14 cellular contexts compared by ENCODE assay signal in the genomic region with DNA sequence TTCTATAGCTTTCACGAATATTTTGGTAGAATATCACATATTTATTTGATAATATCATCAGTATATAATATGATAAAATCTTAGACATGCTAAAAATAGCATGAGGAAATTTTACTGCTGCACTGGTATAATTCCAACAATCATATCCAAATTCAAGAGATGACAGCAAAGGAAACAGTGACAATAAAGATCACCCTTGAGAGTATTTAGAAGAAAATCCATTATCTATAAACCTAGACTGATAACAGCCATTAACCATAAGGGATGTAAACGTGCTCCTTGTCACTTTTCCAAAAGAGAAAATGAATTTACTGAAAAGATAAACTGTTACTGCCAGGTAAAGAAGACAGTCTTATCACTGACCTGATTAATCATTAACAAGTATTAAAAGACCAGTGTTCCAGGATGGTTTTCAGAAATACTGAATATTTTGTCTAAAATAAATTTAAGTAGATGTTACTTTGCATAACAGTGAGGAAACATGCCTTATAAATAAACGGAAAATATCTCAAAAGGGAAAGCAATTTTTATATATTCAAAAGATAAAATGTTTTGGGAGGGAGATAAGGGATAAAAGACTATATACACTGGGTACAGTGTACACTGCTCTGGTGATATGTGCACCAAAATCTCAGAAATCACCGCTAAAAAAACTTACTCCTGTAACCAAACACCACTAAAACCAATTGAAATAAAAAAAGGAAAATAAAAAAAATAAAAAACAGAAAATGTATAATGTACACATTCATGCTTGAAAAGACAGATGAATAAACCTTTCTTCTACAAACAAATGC.
DNase-seq lines count a peak whose midpoint lies in the region; ATAC-seq and TF ChIP-seq lines count a peak whose summit lies in the region.
"Had no signal": no experiment of that assay in that cellular context is flagged by ENCODE, and none has a peak within 500 bp of the region (broad histone marks: within the 10 kb centered on the region; RNA-seq: fewer than 3 reads in every experiment).

No MANE protein-coding gene starts in this region.

- WGBS in SK-N-SH (ENCODE audit: low lambda C conversion rate): 29% methylated on average over 4 of the region's 4 CpGs

- no peaks in the 10 kb centered on the region for H4K20me1 ChIP-seq in SK-N-SH (ENCODE audit: insufficient read depth)
- H4K20me1 ChIP-seq in neural cell (ENCODE audit: insufficient read depth): no peaks in the 10 kb centered on the region
- H4K20me1 ChIP-seq: BLaER1 treated with 17β-estradiol and CSF1 and Interleukin-3, amounts not matched to agents 10 nM and 100 nM had no signal

- no peak for ATAC-seq in SK-N-SH treated with all-trans-retinoic acid at 6 μM for 48 hours

- H3K4me2 ChIP-seq in SK-N-SH (no peak overlapping the region), neural cell (ENCODE audit: low read length) (no peak overlapping the region)
- H3K4me2 ChIP-seq: BLaER1 treated with 17β-estradiol and CSF1 and Interleukin-3, amounts not matched to agents 10 nM and 100 nM had no signal

- H3K79me2 ChIP-seq in SK-N-SH (ENCODE audit: insufficient read depth) (no peaks in the 10 kb centered on the region), neural cell (replicated peaks; ENCODE audit: insufficient read depth, low read length) (no peaks in the 10 kb centered on the region)

- TF ChIP-seq CTCF in SK-N-SH (IDR thresholded peaks at IDR 0.05) (no peak), neural cell (IDR thresholded peaks at IDR 0.05; ENCODE audit: poor library complexity, severe bottlenecking) (no peak)

- H3K9me3 ChIP-seq in SK-N-SH (no peaks in the 10 kb centered on the region), endocrine pancreas (ENCODE audit: control insufficient read depth, low read length) (no peaks in the 10 kb centered on the region), neural cell (ENCODE audit: low read length) (no peaks in the 10 kb centered on the region)
- H3K9me3 ChIP-seq: BLaER1 treated with 17β-estradiol and CSF1 and Interleukin-3, amounts not matched to agents 10 nM and 100 nM had no signal

- H3K36me3 ChIP-seq in SK-N-SH (replicated peaks in 1 of 2; ENCODE audit: control insufficient read depth in 1 of 2, insufficient read depth in 2 of 2, low read length in 1 of 2) (no peaks in the 10 kb centered on the region), endocrine pancreas (ENCODE audit: control insufficient read depth, insufficient read depth, low read length) (no peaks in the 10 kb centered on the region), neural cell (ENCODE audit: insufficient read depth, low read length) (no peaks in the 10 kb centered on the region)
- H3K36me3 ChIP-seq: BLaER1 treated with 17β-estradiol and CSF1 and Interleukin-3, amounts not matched to agents 10 nM and 100 nM had no signal

- H3K27me3 ChIP-seq in SK-N-SH (ENCODE audit: insufficient read depth): no peaks in the 10 kb centered on the region
- no peaks in the 10 kb centered on the region for H3K27me3 ChIP-seq in endocrine pancreas (ENCODE audit: control insufficient read depth, insufficient read depth, low read length)
- H3K27me3 ChIP-seq in neural cell (ENCODE audit: insufficient read depth, low read depth, low read length): no peaks in the 10 kb centered on the region
- H3K27me3 ChIP-seq: BLaER1 treated with 17β-estradiol and CSF1 and Interleukin-3, amounts not matched to agents 10 nM and 100 nM had no signal

- H2AFZ ChIP-seq in SK-N-SH (ENCODE audit: low read depth) (no peak overlapping the region), neural cell (ENCODE audit: low read depth, low read length) (no peak overlapping the region)

- H3K4me1 ChIP-seq in SK-N-SH (ENCODE audit: control insufficient read depth in 1 of 2, insufficient read depth in 2 of 2, low read depth in 1 of 2, low read length in 1 of 2) (no peaks in the 10 kb centered on the region; a peak in 1 of 4 replicates), endocrine pancreas (ENCODE audit: control insufficient read depth, insufficient read depth, low read length) (no peaks in the 10 kb centered on the region)
- H3K4me1 ChIP-seq: BLaER1 treated with 17β-estradiol and CSF1 and Interleukin-3, amounts not matched to agents 10 nM and 100 nM had no signal

- H3K27ac ChIP-seq in SK-N-SH (ENCODE audit: low read depth in 2 of 2, low read length in 1 of 2) (no peak overlapping the region), neural cell (ENCODE audit: low read length) (peak overlapping the region; percentile 26)
- H3K27ac ChIP-seq: BLaER1 treated with 17β-estradiol and CSF1 and Interleukin-3, amounts not matched to agents 10 nM and 100 nM had no signal

- H3K4me3 ChIP-seq in SK-N-SH (ENCODE audit: low read depth in 2 of 2, low read length in 1 of 2) (no peak overlapping the region), endocrine pancreas (ENCODE audit: control insufficient read depth, insufficient read depth, low read length) (peak overlapping the region; percentile 36), neural cell (ENCODE audit: low read length) (no peak overlapping the region)
- H3K4me3 ChIP-seq: BLaER1 treated with 17β-estradiol and CSF1 and Interleukin-3, amounts not matched to agents 10 nM and 100 nM had no signal

- H3K9ac ChIP-seq in SK-N-SH (no peak overlapping the region), endocrine pancreas (ENCODE audit: control insufficient read depth, insufficient read depth, low read length) (no peak overlapping the region), neural cell (ENCODE audit: low read length) (no peak overlapping the region)
- H3K9ac ChIP-seq: BLaER1 treated with 17β-estradiol and CSF1 and Interleukin-3, amounts not matched to agents 10 nM and 100 nM had no signal

- POLR2A ChIA-PET in SK-N-SH (lab: Yijun Ruan, JAX): no interaction called here

- TF ChIP-seq RAD21 in SK-N-SH (IDR thresholded peaks at IDR 0.05; ENCODE audit: low read length) (no peak), neural cell (conservative IDR thresholded peaks at IDR 0.05) (no peak)

- TF ChIP-seq EP300 in SK-N-SH (IDR thresholded peaks at IDR 0.05; ENCODE audit: borderline replicate concordance in 1 of 2, low read depth in 1 of 2, low read length in 1 of 2): no peak
- TF ChIP-seq EP300 in neural cell (conservative IDR thresholded peaks at IDR 0.05; ENCODE audit: poor library complexity, severe bottlenecking): peak; percentile 70

- no peak for DNase-seq in SK-N-SH
- no peak for DNase-seq in HuH-7.5 (ENCODE audit: low spot score)
- DNase-seq in RKO (ENCODE audit: low spot score): no peak
- no peak for DNase-seq in hepatic stellate cell (ENCODE audit: low spot score)
- DNase-seq: ACHN; CD4-positive, alpha-beta T cell; DMS153; GF-D8; GOT3; H9 had no signal

- CTCF ChIA-PET in SK-N-SH (lab: Yijun Ruan, JAX): no interaction called here

- H3F3A ChIP-seq in SK-N-SH (replicated peaks; ENCODE audit: insufficient read depth) (no peaks in the 10 kb centered on the region), neural cell (ENCODE audit: insufficient read depth, low read length, poor library complexity, severe bottlenecking) (no peaks in the 10 kb centered on the region)

- no peaks in the 10 kb centered on the region for H3K9me2 ChIP-seq in SK-N-SH
- no peaks in the 10 kb centered on the region for H3K9me2 ChIP-seq in neural cell (ENCODE audit: insufficient read depth, low read length)

TF ChIP-seq in SK-N-SH treated with all-trans-retinoic acid at 6 μM for 48 hours, 23 proteins besides CTCF, POLR2A, EP300 and RAD21:
- TF ChIP-seq ISL1 (CRISPR knock-in tag; IDR thresholded peaks at IDR 0.05): peak; percentile 44; the same call in 1 of the 2 replicates
- no peak for TF ChIP-seq SNAI2 (CRISPR knock-in tag; IDR thresholded peaks at IDR 0.05)

TF ChIP-seq in SK-N-SH, 30 proteins besides CTCF, POLR2A, EP300 and RAD21 (continues in another document):
- no peak for TF ChIP-seq FOXJ3 (CRISPR knock-in tag; IDR thresholded peaks at IDR 0.05)
- TF ChIP-seq, protein P1, sequence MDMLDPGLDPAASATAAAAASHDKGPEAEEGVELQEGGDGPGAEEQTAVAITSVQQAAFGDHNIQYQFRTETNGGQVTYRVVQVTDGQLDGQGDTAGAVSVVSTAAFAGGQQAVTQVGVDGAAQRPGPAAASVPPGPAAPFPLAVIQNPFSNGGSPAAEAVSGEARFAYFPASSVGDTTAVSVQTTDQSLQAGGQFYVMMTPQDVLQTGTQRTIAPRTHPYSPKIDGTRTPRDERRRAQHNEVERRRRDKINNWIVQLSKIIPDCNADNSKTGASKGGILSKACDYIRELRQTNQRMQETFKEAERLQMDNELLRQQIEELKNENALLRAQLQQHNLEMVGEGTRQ (IDR thresholded peaks at IDR 0.05; ENCODE audit: borderline replicate concordance, low read depth, low read length): no peak
- TF ChIP-seq SMC3 (IDR thresholded peaks at IDR 0.05; ENCODE audit: low read depth, low read length): no peak
- TF ChIP-seq, protein P2, sequence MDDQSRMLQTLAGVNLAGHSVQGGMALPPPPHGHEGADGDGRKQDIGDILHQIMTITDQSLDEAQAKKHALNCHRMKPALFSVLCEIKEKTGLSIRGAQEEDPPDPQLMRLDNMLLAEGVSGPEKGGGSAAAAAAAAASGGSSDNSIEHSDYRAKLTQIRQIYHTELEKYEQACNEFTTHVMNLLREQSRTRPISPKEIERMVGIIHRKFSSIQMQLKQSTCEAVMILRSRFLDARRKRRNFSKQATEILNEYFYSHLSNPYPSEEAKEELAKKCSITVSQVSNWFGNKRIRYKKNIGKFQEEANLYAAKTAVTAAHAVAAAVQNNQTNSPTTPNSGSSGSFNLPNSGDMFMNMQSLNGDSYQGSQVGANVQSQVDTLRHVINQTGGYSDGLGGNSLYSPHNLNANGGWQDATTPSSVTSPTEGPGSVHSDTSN (IDR thresholded peaks at IDR 0.05): no peak

TF ChIP-seq in neural cell, 6 proteins besides CTCF, POLR2A, EP300 and RAD21 (continues in another document):
- TF ChIP-seq SMC3 (conservative IDR thresholded peaks at IDR 0.05; ENCODE audit: poor library complexity): no peak
